ENCODE assay signal across 8 cellular contexts in the genomic region with DNA sequence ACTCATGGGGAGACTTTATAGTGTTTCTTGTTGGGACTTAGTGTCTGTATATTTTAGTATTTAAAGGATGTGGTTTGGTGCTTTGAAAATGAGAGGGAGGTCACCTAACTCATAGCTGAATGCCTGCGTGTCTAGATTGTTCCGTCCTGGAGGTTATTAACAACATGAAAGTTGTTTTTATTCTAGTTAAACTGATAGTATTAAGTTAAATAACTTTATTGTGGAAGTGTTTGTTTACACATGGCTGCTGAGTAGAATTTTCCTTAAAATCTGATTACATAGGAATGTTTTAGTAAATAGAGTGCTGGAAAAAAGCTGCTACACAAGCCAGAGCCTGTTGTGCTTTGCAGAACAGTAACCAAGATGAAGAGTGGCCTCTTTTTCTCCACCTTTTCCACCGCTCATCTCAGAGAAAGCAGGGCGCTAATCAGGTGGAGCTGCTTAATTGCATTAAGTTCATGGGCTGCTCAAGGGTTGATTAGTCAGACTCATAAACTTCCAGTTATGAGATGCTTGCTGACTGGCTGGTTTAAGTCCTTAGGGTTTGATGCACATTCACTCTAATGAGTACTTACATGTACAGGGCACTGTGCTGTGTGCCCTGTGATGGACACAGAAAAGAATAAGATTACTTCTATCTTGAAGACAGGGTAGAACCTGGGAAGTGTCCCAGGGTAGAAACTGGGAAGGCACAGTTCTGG.
DNase-seq lines count a peak whose midpoint lies in the region; ATAC-seq, FAIRE-seq and TF ChIP-seq lines count a peak whose summit lies in the region.

No MANE protein-coding gene starts in this region.

- peaks cover 43% of the 10 kb centered on the region for H3K79me2 ChIP-seq in HepG2 (ENCODE audit: insufficient read depth, low read length)

- no peak overlapping the region for H3K9ac ChIP-seq in HepG2 (ENCODE audit: insufficient read depth, low read depth, low read length)

- in situ Hi-C loops in HepG2 (cut with HindIII; ENCODE audit: extremely low pct_ligation_motif_present, low pct_unique_long_range_greater_than_20kb) (no loop called here), ACHN (cut with HindIII; ENCODE audit: low pct_ligation_motif_present, low pct_unique_long_range_greater_than_20kb, low sequenced_read_pairs) (no loop called here)

- no peak overlapping the region for H3K4me3 ChIP-seq in right lobe of liver
- H3K4me3 ChIP-seq in HepG2 (replicated peaks in 1 of 3; ENCODE audit: insufficient read depth in 1 of 3, low read depth in 2 of 3, low read length in 3 of 3): no peak overlapping the region

- peaks cover 0 to 21% (median 5%) of the 10 kb centered on the region in 4 donors for H3K4me1 ChIP-seq in right lobe of liver
- H3K4me1 ChIP-seq in HepG2 (ENCODE audit: insufficient read depth, low read length): peaks cover 20% of the 10 kb centered on the region

- H3K9me3 ChIP-seq in right lobe of liver: no peaks in the 10 kb centered on the region
- no peaks in the 10 kb centered on the region for H3K9me3 ChIP-seq in HepG2 (ENCODE audit: low read length)

- POLR2A ChIA-PET in HepG2 (lab: Yijun Ruan, JAX): no interaction called here

- TF ChIP-seq RAD21 in HepG2 (CRISPR knock-in tag; IDR thresholded peaks at IDR 0.05): no peak

- TF ChIP-seq CTCF in right lobe of liver (IDR thresholded peaks at IDR 0.05): no peak
- TF ChIP-seq CTCF in HepG2 (CRISPR knock-in tag; IDR thresholded peaks at IDR 0.05): no peak

- 0 out of 2 replicates have a peak, but pooled peaks cover 4% of the 10 kb centered on the region for H4K20me1 ChIP-seq in HepG2 (ENCODE audit: insufficient read depth, low read length)

- FAIRE-seq in HepG2 (lab: Jason Lieb, UNC): no peak

- WGBS in right lobe of liver (ENCODE audit: insufficient coverage, low coverage, low lambda C conversion rate, missing lambda C conversion rate): 60% methylated on average over 4 of the region's 4 CpGs
- WGBS in HepG2 (ENCODE audit: low lambda C conversion rate): 97% methylated on average over 4 of the region's 4 CpGs

- CTCF ChIA-PET in HepG2 (lab: Yijun Ruan, JAX; ENCODE audit: low intra/inter-chr PET ratio, low total read pairs): no interaction called here

- H3K27ac ChIP-seq in right lobe of liver (peak overlapping the region in 1 of 3 donors; percentile 6), HepG2 (ENCODE audit: extremely low read length, insufficient read depth, low read length) (no peak overlapping the region)

- DNase-seq in right lobe of liver: no peak
- no peak for DNase-seq in HepG2 (ENCODE audit: low spot score)
- DNase-seq in NCI-H82 treated with DMSO at 0.1 percent for 48 hours (lab: John Stamatoyannopoulos, UW; ENCODE audit: unreplicated experiment): peak; percentile 64
- peak; percentile 28 for DNase-seq in fibroblast of peridontal ligament (ENCODE audit: extremely low read depth)
- DNase-seq in ACHN: no peak
- DNase-seq in SKM-1 (lab: John Stamatoyannopoulos, UW; ENCODE audit: unreplicated experiment): no peak
- DNase-seq in NCI-H187 (lab: John Stamatoyannopoulos, UW): no peak
- no peak for DNase-seq in NCI-H187 treated with DMSO at 0.1 percent for 48 hours (lab: John Stamatoyannopoulos, UW)

- no peak overlapping the region for H2AFZ ChIP-seq in HepG2 (ENCODE audit: low read length)

- BruUV-seq in HepG2 (replicated peaks; lab: Mats Ljungman, UMichigan): no TSS peak

- TF ChIP-seq POLR2A in right lobe of liver (IDR thresholded peaks at IDR 0.05): no peak
- no peak for TF ChIP-seq POLR2A in HepG2 (IDR thresholded peaks at IDR 0.05; ENCODE audit: insufficient read depth in 1 of 2, low read depth in 2 of 2, low read length in 2 of 2)

- H3K4me2 ChIP-seq in HepG2 (ENCODE audit: low read depth, low read length): no peak overlapping the region

- TF ChIP-seq EP300 in HepG2 (IDR thresholded peaks at IDR 0.05; ENCODE audit: low read depth in 2 of 2, low read length in 2 of 2): no peak
- TF ChIP-seq EP300 in HepG2 (CRISPR knock-in tag; IDR thresholded peaks at IDR 0.05; ENCODE audit: borderline replicate concordance): no peak

- ATAC-seq in right lobe of liver (peak in 3 of 4 donors; percentile 11 to 27 (median 26)), HepG2 (no peak)

- H3K36me3 ChIP-seq in right lobe of liver: no peaks in the 10 kb centered on the region
- peaks cover 0 to 2% of the 10 kb centered on the region in 2 experiments; a peak in 1 of 5 replicates for H3K36me3 ChIP-seq in HepG2 (replicated peaks in 1 of 2; ENCODE audit: control insufficient read depth in 1 of 2, insufficient read depth in 2 of 2, low read length in 2 of 2)

- H3K27me3 ChIP-seq in right lobe of liver (no peaks in the 10 kb centered on the region), HepG2 (ENCODE audit: control insufficient read depth in 1 of 2, insufficient read depth in 2 of 2, low read length in 2 of 2) (no peaks in the 10 kb centered on the region)

- intact Hi-C loops in right lobe of liver (cut with DNase I) (no loop called here), HepG2 (cut with micrococcal nuclease; ENCODE audit: unreplicated experiment) (no loop called here)

TF ChIP-seq in HepG2, 621 proteins besides CTCF, POLR2A, EP300 and RAD21:
- TF ChIP-seq ZNF550 (CRISPR knock-in tag; IDR thresholded peaks at IDR 0.05; ENCODE audit: borderline replicate concordance) (no peak), SRY (CRISPR knock-in tag; IDR thresholded peaks at IDR 0.05) (no peak), ARID2 (CRISPR knock-in tag; IDR thresholded peaks at IDR 0.05; ENCODE audit: borderline replicate concordance) (no peak)

Comparison
In these comparisons a context has a peak if more than half of its experiments do, and no peak if none do; other contexts are left out.
1. DNase-seq: peak in NCI-H82 treated with DMSO at 0.1 percent for 48 hours (single experiment) and fibroblast of peridontal ligament (single experiment); none in right lobe of liver (0 of 3), HepG2 (single experiment), ACHN (single experiment), SKM-1 (single experiment), NCI-H187 (0 of 2) and NCI-H187 treated with DMSO at 0.1 percent for 48 hours (single experiment).